In genomic region chr22:46366327-46366731, GRCh38 we compare ENCODE assay signal across 17 cellular contexts. TPM values are rescaled to one million over a fixed set of nuclear protein-coding genes. Genes with fewer than 3 reads are reported as not detected.
A peak's percentile ranks its signal among the peaks of the same experiment; 100 is the strongest.
DNase-seq lines count a peak whose midpoint lies in the region; ATAC-seq and TF ChIP-seq lines count a peak whose summit lies in the region.
"Had no signal": no experiment of that assay in that cellular context is flagged by ENCODE, and none has a peak within 500 bp of the region (broad histone marks: within the 10 kb centered on the region; RNA-seq: fewer than 3 reads in every experiment).

No MANE protein-coding gene starts in this region.

- intact Hi-C loops in Right ventricle myocardium superior (cut with DNase I), result no loop called here
- intact Hi-C loops in left ventricle myocardium superior (cut with micrococcal nuclease), result no loop called here
- intact Hi-C loops in OCI-LY7 (cut with micrococcal nuclease; ENCODE audit: unreplicated experiment), result no loop called here
- intact Hi-C loops in right lobe of liver (cut with DNase I), result no loop called here

- H3K79me2 ChIP-seq in OCI-LY7 (ENCODE audit: insufficient read depth, low read depth, low read length), result no peaks in the 10 kb centered on the region

- H3K36me3 ChIP-seq in OCI-LY7 (ENCODE audit: insufficient read depth, low read length) (no peaks in the 10 kb centered on the region), right lobe of liver (peaks cover 0 to 3% (median 0%) of the 10 kb centered on the region in 4 donors)
- H3K36me3 ChIP-seq: SJSA1 had no signal

- no peaks in the 10 kb centered on the region for H3K9me2 ChIP-seq in OCI-LY7 (ENCODE audit: insufficient read depth, low read length)

- TF ChIP-seq CTCF in OCI-LY7 (conservative IDR thresholded peaks at IDR 0.05; ENCODE audit: low read length) (no peak), right lobe of liver (IDR thresholded peaks at IDR 0.05) (no peak)

- no peak overlapping the region for H3K4me3 ChIP-seq in OCI-LY7 (ENCODE audit: low read depth, low read length, poor library complexity, severe bottlenecking)
- no peak overlapping the region for H3K4me3 ChIP-seq in right lobe of liver
- H3K4me3 ChIP-seq: HAP-1, SJSA1 had no signal

- ATAC-seq in Right ventricle myocardium superior (ENCODE audit: poor library complexity) (no peak), left ventricle myocardium superior (no peak), right lobe of liver (no peak), HG03521 (IDR thresholded peaks at IDR 0.05; ENCODE audit: unreplicated experiment) (no peak), esophagus mucosa (no peak)

- no peaks in the 10 kb centered on the region for H3K27me3 ChIP-seq in right lobe of liver
- H3K27me3 ChIP-seq: SJSA1 had no signal

- POLR2A ChIA-PET in OCI-LY7 (lab: Charles Lee), result no interaction called here

- CTCF ChIA-PET in OCI-LY7 (lab: Charles Lee; ENCODE audit: unreplicated experiment), result no interaction called here

- no peak for TF ChIP-seq POLR2A in right lobe of liver (IDR thresholded peaks at IDR 0.05)

- DNase-seq in Right ventricle myocardium superior, result peak; percentile 29
- DNase-seq in left ventricle myocardium superior, result no peak
- peak; percentile 37 for DNase-seq in COLO668 (lab: John Stamatoyannopoulos, UW; ENCODE audit: unreplicated experiment)
- DNase-seq in OCI-LY7 (ENCODE audit: low spot score), result no peak
- DNase-seq in right lobe of liver, result peak in 2 of 3 donors; percentile 20 to 52
- DNase-seq in midbrain (lab: John Stamatoyannopoulos, UW), result no peak
- DNase-seq: ACHN, COR-L47, DMS 273 treated with DMSO at 0.1 percent for 48 hours, GF-D8, NCI-H1105, NCI-H2081, PC-3 had no signal

- no peaks in the 10 kb centered on the region for H4K20me1 ChIP-seq in OCI-LY7 (ENCODE audit: insufficient read depth, low read length)

- no peak overlapping the region for H3K27ac ChIP-seq in OCI-LY7 (ENCODE audit: low read depth, low read length, poor library complexity, severe bottlenecking)
- H3K27ac ChIP-seq in right lobe of liver, result no peak overlapping the region
- H3K27ac ChIP-seq: SJSA1 had no signal

- no peak overlapping the region for H2AFZ ChIP-seq in OCI-LY7 (ENCODE audit: low read length)

- no TSS peak for BruUV-seq in OCI-LY7 (replicated peaks; lab: Mats Ljungman, UMichigan)

- WGBS in right lobe of liver (ENCODE audit: insufficient coverage, low coverage, low lambda C conversion rate, missing lambda C conversion rate), result 100% methylated on average over 1 of the region's 19 CpGs

- 0 out of 2 replicates have a peak overlapping the region, but pooled peaks have one; percentile 53 for H3K4me2 ChIP-seq in OCI-LY7 (ENCODE audit: low read length)

- H3K9me3 ChIP-seq in OCI-LY7 (ENCODE audit: low read length) (no peaks in the 10 kb centered on the region), right lobe of liver (no peaks in the 10 kb centered on the region)
- H3K9me3 ChIP-seq: HAP-1, SJSA1 had no signal

- H3K4me1 ChIP-seq in OCI-LY7 (ENCODE audit: insufficient read depth, low read length, poor library complexity, severe bottlenecking) (peaks cover 30% of the 10 kb centered on the region), right lobe of liver (peaks cover 0 to 46% (median 18%) of the 10 kb centered on the region in 4 donors)
- H3K4me1 ChIP-seq: HAP-1, SJSA1 had no signal

RNA-seq across cellular contexts. Expression of gene TRMU, which starts 30.8 kb away (rescaled TPM):
- total RNA-seq in Right ventricle myocardium superior (37.7 TPM), left ventricle myocardium superior (44.0 TPM), OCI-LY7 (2022) (109 and 121 TPM in 2 replicates), right lobe of liver (10 to 100 TPM; 17.2 to 24.2 (median 19.9) TPM), esophagus mucosa (19.8 TPM)
- 73.6 and 88.2 TPM in 2 replicates for total RNA-seq in OCI-LY7 (2014; rRNA removed; shearing (Covaris generic))

Comparison
In these comparisons a context has a peak if more than half of its experiments do, and no peak if none do; other contexts are left out.
1. DNase-seq: peak in Right ventricle myocardium superior (single experiment), COLO668 (single experiment) and right lobe of liver (2 of 3); none in left ventricle myocardium superior (single experiment), OCI-LY7 (single experiment) and midbrain (single experiment).